Comparison of ENCODE assay signal across 13 cellular contexts in genomic region chr10:104284783-104285182, GRCh38. TPM values are rescaled to one million over a fixed set of nuclear protein-coding genes. Genes with fewer than 3 reads are reported as not detected.
DNase-seq lines count a peak whose midpoint lies in the region; ATAC-seq and TF ChIP-seq lines count a peak whose summit lies in the region.
"Had no signal": no experiment of that assay in that cellular context is flagged by ENCODE, and none has a peak within 500 bp of the region (broad histone marks: within the 10 kb centered on the region; RNA-seq: fewer than 3 reads in every experiment).

No MANE protein-coding gene starts in this region.

- H3K36me3 Mint-ChIP-seq in activated B cell treated with CpG ODN at 0.5 μM for 24 hours (ENCODE audit: low read depth) = no peaks in the 10 kb centered on the region
- H3K36me3 Mint-ChIP-seq in memory B cell = no peaks in the 10 kb centered on the region
- H3K36me3 Mint-ChIP-seq: CD8-positive, alpha-beta T cell had no signal

- POLR2A ChIA-PET in activated B cell treated with CpG ODN at 0.5 μM for 24 hours (lab: Charles Lee) = no interaction called here

- H3K9me3 Mint-ChIP-seq in activated B cell treated with CpG ODN at 0.5 μM for 24 hours (no peaks in the 10 kb centered on the region), memory B cell (no peaks in the 10 kb centered on the region)
- H3K9me3 Mint-ChIP-seq: CD8-positive, alpha-beta T cell had no signal

- CTCF ChIA-PET in activated B cell treated with CpG ODN at 0.5 μM for 24 hours (lab: Charles Lee) = no interaction called here

- ATAC-seq in activated B cell treated with CpG ODN at 0.5 μM for 24 hours (ENCODE audit: low read depth) (peak; percentile 18), memory B cell (ENCODE audit: low read depth) (peak; percentile 84), HG03135 (IDR thresholded peaks at IDR 0.05; ENCODE audit: unreplicated experiment) (no peak), HG02610 (IDR thresholded peaks at IDR 0.05; ENCODE audit: unreplicated experiment) (no peak)
- ATAC-seq: A549; CD8-positive, alpha-beta T cell; GM12878 had no signal

- TF ChIP-seq CTCF in activated B cell treated with CpG ODN at 0.5 μM for 24 hours (IDR thresholded peaks at IDR 0.05) = no peak

- H3K27me3 Mint-ChIP-seq in activated B cell treated with CpG ODN at 0.5 μM for 24 hours = peaks cover 15% of the 10 kb centered on the region
- peaks cover 12% of the 10 kb centered on the region for H3K27me3 Mint-ChIP-seq in memory B cell

- intact Hi-C loops in activated B cell treated with CpG ODN at 0.5 μM for 24 hours (cut with micrococcal nuclease) = no loop called here

- DNase-seq in ELR (ENCODE audit: low read depth) (peak; percentile 61), NCI-H526 (lab: John Stamatoyannopoulos, UW) (peak; percentile 65 to 77), activated B cell treated with CpG ODN at 0.5 μM for 24 hours (no peak), memory B cell (ENCODE audit: low spot score in 2 of 2) (no peak), NCI-H2171 (lab: John Stamatoyannopoulos, UW) (no peak)
- DNase-seq: Calu3; CD8-positive, alpha-beta T cell; DMS79 treated with DMSO at 0.1 percent for 48 hours had no signal

- H3K4me3 Mint-ChIP-seq in activated B cell treated with CpG ODN at 0.5 μM for 24 hours = no peak overlapping the region
- no peak overlapping the region for H3K4me3 Mint-ChIP-seq in memory B cell
- H3K4me3 Mint-ChIP-seq: B cell; CD8-positive, alpha-beta T cell had no signal

- H3K27ac Mint-ChIP-seq in activated B cell treated with CpG ODN at 0.5 μM for 24 hours (no peak overlapping the region), memory B cell (no peak overlapping the region)
- H3K27ac Mint-ChIP-seq: B cell; CD8-positive, alpha-beta T cell had no signal

- H3K4me1 Mint-ChIP-seq in activated B cell treated with CpG ODN at 0.5 μM for 24 hours (no peaks in the 10 kb centered on the region), memory B cell (no peaks in the 10 kb centered on the region)
- H3K4me1 Mint-ChIP-seq: B cell had no signal

RNA-seq across cellular contexts. Expression of gene GSTO2, which starts 15.8 kb away (rescaled TPM):
- total RNA-seq in activated B cell treated with CpG ODN at 0.5 μM for 24 hours = 0.56 and 0.91 TPM in 2 replicates

RNA-seq across cellular contexts. Expression of gene GSTO1, which starts 30.1 kb away (rescaled TPM):
- total RNA-seq in activated B cell treated with CpG ODN at 0.5 μM for 24 hours = 43.0 and 55.9 TPM in 2 replicates

RNA-seq across cellular contexts. Expression of gene CFAP43, which starts 52.6 kb away (rescaled TPM):
- total RNA-seq in activated B cell treated with CpG ODN at 0.5 μM for 24 hours = 0.22 TPM in 1 of 2 replicates, not detected in the other
- total RNA-seq: CD8-positive, alpha-beta T cell had no signal

RNA-seq across cellular contexts. Expression of gene ITPRIP, which starts 53.5 kb away (rescaled TPM):
- total RNA-seq in activated B cell treated with CpG ODN at 0.5 μM for 24 hours = 21.3 and 26.1 TPM in 2 replicates

Comparison
In these comparisons a context has a peak if more than half of its experiments do, and no peak if none do; other contexts are left out.
1. DNase-seq: peak in ELR (single experiment) and NCI-H526 (2 of 2); none in activated B cell treated with CpG ODN at 0.5 μM for 24 hours (single experiment), memory B cell (0 of 2) and NCI-H2171 (single experiment).
2. ATAC-seq: peak in activated B cell treated with CpG ODN at 0.5 μM for 24 hours (single experiment) and memory B cell (single experiment); none in HG03135 (single experiment) and HG02610 (single experiment).